8 cellular contexts compared by ENCODE assay signal in the genomic region with DNA sequence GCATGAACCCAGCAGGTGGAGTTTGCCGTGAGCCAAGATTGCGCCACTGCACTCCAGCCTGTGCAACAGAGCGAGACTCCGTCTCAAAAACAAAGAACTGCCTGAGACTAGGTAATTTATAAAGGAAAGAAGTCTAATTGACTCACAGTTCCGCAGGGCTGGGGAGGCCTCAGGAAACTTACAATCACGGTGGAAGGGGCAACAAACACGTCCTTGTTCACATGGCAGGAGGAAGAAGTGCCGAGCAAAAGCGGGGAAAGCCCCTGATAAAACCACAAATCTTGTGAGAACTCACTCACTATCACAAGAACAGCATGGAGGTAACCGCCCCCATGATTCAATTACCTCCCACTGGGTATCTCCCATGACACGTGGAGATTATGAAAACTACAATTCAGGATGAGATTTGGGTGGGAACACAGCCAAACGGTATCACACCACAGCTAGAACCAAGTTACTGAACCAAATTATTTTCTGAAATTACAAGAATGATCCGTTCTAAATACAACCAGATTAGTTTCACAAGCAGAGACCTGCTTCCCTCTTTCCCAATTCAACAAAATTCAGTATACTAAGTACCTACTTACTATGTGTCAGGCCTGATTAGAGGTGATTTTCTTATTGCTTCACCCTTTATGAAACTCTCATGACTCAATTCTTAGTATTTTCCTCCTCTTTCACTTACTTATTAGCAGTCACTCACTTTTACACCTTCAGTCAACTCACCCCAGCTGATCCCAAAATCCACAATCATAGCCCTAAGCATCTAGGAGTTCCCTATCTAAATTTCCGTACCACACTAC. TPM values are rescaled to one million over a fixed set of nuclear protein-coding genes. Genes with fewer than 3 reads are reported as not detected.
DNase-seq lines count a peak whose midpoint lies in the region; ATAC-seq and TF ChIP-seq lines count a peak whose summit lies in the region.

No MANE protein-coding gene starts in this region.

- peaks cover 7% of the 10 kb centered on the region for H3K4me1 ChIP-seq in foreskin keratinocyte

- H3K27ac Mint-ChIP-seq in activated CD8-positive, alpha-beta memory T cell treated with anti-CD3 and anti-CD28 coated beads, Interleukin-2, amount 10 ng/mL, durations not matched to agents 7 days and 5 days = no peak overlapping the region
- peak overlapping the region; percentile 52 for H3K27ac Mint-ChIP-seq in stimulated activated naive B cell treated with anti-CD40 and anti-IgM and Interleukin-4, amounts not matched to agents 10 μg/mL and 1 μg/mL and 100 μg/mL, for 72 hours

- no peaks in the 10 kb centered on the region for H3K9me3 Mint-ChIP-seq in activated CD8-positive, alpha-beta memory T cell treated with anti-CD3 and anti-CD28 coated beads, Interleukin-2, amount 10 ng/mL, durations not matched to agents 7 days and 5 days (ENCODE audit: low read depth)
- peaks cover 0 to 1% of the 10 kb centered on the region in 2 donors for H3K9me3 Mint-ChIP-seq in stimulated activated naive B cell treated with anti-CD40 and anti-IgM and Interleukin-4, amounts not matched to agents 10 μg/mL and 1 μg/mL and 100 μg/mL, for 72 hours

- peaks cover 14% of the 10 kb centered on the region for H3K4me1 Mint-ChIP-seq in activated CD8-positive, alpha-beta memory T cell treated with anti-CD3 and anti-CD28 coated beads, Interleukin-2, amount 10 ng/mL, durations not matched to agents 7 days and 5 days
- peaks cover 24 to 63% of the 10 kb centered on the region in 2 donors for H3K4me1 Mint-ChIP-seq in stimulated activated naive B cell treated with anti-CD40 and anti-IgM and Interleukin-4, amounts not matched to agents 10 μg/mL and 1 μg/mL and 100 μg/mL, for 72 hours

- in situ Hi-C loops in GM13976 (cut with MboI; ENCODE audit: low sequenced_read_pairs, unreplicated experiment) = no loop called here

- H3K27me3 Mint-ChIP-seq in activated CD8-positive, alpha-beta memory T cell treated with anti-CD3 and anti-CD28 coated beads, Interleukin-2, amount 10 ng/mL, durations not matched to agents 7 days and 5 days = no peaks in the 10 kb centered on the region
- H3K27me3 Mint-ChIP-seq in stimulated activated naive B cell treated with anti-CD40 and anti-IgM and Interleukin-4, amounts not matched to agents 10 μg/mL and 1 μg/mL and 100 μg/mL, for 72 hours = no peaks in the 10 kb centered on the region

- no peaks in the 10 kb centered on the region for H3K27me3 ChIP-seq in foreskin keratinocyte

- CTCF ChIA-PET in activated CD8-positive, alpha-beta memory T cell treated with anti-CD3 and anti-CD28 coated beads, Interleukin-2, amount 10 ng/mL, durations not matched to agents 7 days and 5 days (lab: Charles Lee) = no interaction called here

- peak; percentile 16 for ATAC-seq in activated CD8-positive, alpha-beta memory T cell treated with anti-CD3 and anti-CD28 coated beads, Interleukin-2, amount 10 ng/mL, durations not matched to agents 7 days and 5 days
- peak; percentile 87 for ATAC-seq in foreskin keratinocyte
- peak; percentile 88 to 90 for ATAC-seq in stimulated activated naive B cell treated with anti-CD40 and anti-IgM and Interleukin-4, amounts not matched to agents 10 μg/mL and 1 μg/mL and 100 μg/mL, for 72 hours (replicated peaks)
- ATAC-seq in HG03460 (IDR thresholded peaks at IDR 0.05; ENCODE audit: unreplicated experiment) = no peak

- no peak overlapping the region for H3K4me3 Mint-ChIP-seq in activated CD8-positive, alpha-beta memory T cell treated with anti-CD3 and anti-CD28 coated beads, Interleukin-2, amount 10 ng/mL, durations not matched to agents 7 days and 5 days
- peak overlapping the region; percentile 17 to 26 for H3K4me3 Mint-ChIP-seq in stimulated activated naive B cell treated with anti-CD40 and anti-IgM and Interleukin-4, amounts not matched to agents 10 μg/mL and 1 μg/mL and 100 μg/mL, for 72 hours

- peaks cover 19% of the 10 kb centered on the region for H3K36me3 Mint-ChIP-seq in activated CD8-positive, alpha-beta memory T cell treated with anti-CD3 and anti-CD28 coated beads, Interleukin-2, amount 10 ng/mL, durations not matched to agents 7 days and 5 days
- peaks cover 18 to 41% of the 10 kb centered on the region in 2 donors for H3K36me3 Mint-ChIP-seq in stimulated activated naive B cell treated with anti-CD40 and anti-IgM and Interleukin-4, amounts not matched to agents 10 μg/mL and 1 μg/mL and 100 μg/mL, for 72 hours

- peak; percentile 50 for DNase-seq in HPDE6-E6E7 (ENCODE audit: extremely low spot score)
- peak; percentile 56 for DNase-seq in activated CD8-positive, alpha-beta memory T cell treated with anti-CD3 and anti-CD28 coated beads, Interleukin-2, amount 10 ng/mL, durations not matched to agents 7 days and 5 days
- DNase-seq in foreskin keratinocyte = peak; percentile 78 to 92
- peak; percentile 31 for DNase-seq in stimulated activated naive B cell treated with anti-CD40 and anti-IgM and Interleukin-4, amounts not matched to agents 10 μg/mL and 1 μg/mL and 100 μg/mL, for 72 hours
- no peak for DNase-seq in H4 (ENCODE audit: low spot score)
- no peak for DNase-seq in NCI-H146 treated with DMSO at 0.1 percent for 48 hours (lab: John Stamatoyannopoulos, UW; ENCODE audit: unreplicated experiment)
- DNase-seq in GM13976 (ENCODE audit: low spot score) = no peak

- peak overlapping the region; percentile 57 for H3K27ac ChIP-seq in foreskin keratinocyte

- TF ChIP-seq CTCF in foreskin keratinocyte (conservative IDR thresholded peaks at IDR 0.05) (no peak), GM13976 (IDR thresholded peaks at IDR 0.05; ENCODE audit: borderline replicate concordance, control extremely low read depth, extremely low read depth, insufficient read depth, missing control alignments) (no peak)

RNA-seq across cellular contexts. Expression of a gene that starts 8.4 kb away (rescaled TPM):
- total RNA-seq in activated CD8-positive, alpha-beta memory T cell treated with anti-CD3 and anti-CD28 coated beads, Interleukin-2, amount 10 ng/mL, durations not matched to agents 7 days and 5 days = 1 to 10 TPM; 7.3 to 8.7 TPM
- total RNA-seq in foreskin keratinocyte = 17.1 and 18.7 TPM in 2 replicates
- 9.9 and 10.2 TPM in 2 replicates for polyA plus RNA-seq in foreskin keratinocyte
- 34.6 and 34.8 TPM in 2 replicates for total RNA-seq in H4 (2014; rRNA removed; shearing (Covaris generic))

Comparison
In these comparisons a context has a peak if more than half of its experiments do, and no peak if none do; other contexts are left out.
1. DNase-seq: peak in HPDE6-E6E7 (single experiment), activated CD8-positive, alpha-beta memory T cell treated with anti-CD3 and anti-CD28 coated beads, Interleukin-2, amount 10 ng/mL, durations not matched to agents 7 days and 5 days (single experiment), foreskin keratinocyte (2 of 2) and stimulated activated naive B cell treated with anti-CD40 and anti-IgM and Interleukin-4, amounts not matched to agents 10 μg/mL and 1 μg/mL and 100 μg/mL, for 72 hours (single experiment); none in H4 (single experiment), NCI-H146 treated with DMSO at 0.1 percent for 48 hours (single experiment) and GM13976 (single experiment).